8 cellular contexts compared by ENCODE assay signal in the genomic region with DNA sequence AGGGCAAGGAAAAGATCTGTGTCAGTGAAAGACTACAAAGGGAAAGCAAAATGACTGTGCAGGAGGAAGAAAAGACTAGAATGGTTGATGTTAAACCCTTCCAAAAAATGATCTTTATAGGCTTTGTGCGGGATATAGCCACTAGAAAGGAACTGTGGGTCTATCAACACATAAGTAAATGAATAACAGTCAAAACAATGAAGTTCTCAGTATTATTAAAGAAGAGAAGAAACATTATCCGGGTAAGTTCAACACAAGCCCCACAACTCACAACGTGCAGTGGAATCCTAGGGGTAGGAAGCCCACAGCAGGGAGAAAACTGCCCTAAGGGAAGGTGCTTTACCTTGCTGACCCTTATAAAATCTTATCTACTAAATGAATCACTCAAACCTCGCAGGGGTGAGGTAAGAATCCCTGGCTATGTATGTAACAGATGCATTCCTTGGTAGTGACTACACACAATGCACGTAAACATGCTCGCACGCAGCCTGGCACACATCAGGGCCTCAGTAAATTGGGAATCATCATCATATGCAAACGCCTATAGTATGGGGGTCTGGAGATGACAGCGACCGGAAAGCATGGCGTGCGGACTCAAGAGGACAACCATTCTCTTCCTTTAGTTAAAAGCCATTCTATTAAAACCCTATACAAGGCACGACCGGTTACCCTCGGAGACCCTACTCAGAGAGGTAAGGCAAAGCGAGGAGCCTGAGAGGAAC. TPM values are rescaled to one million over a fixed set of nuclear protein-coding genes. Genes with fewer than 3 reads are reported as not detected.
DNase-seq lines count a peak whose midpoint lies in the region; ATAC-seq and TF ChIP-seq lines count a peak whose summit lies in the region.

No MANE protein-coding gene starts in this region.

- DNase-seq in ACHN (peak; percentile 66), fibroblast of peridontal ligament (ENCODE audit: extremely low read depth) (peak; percentile 14), renal cortical epithelial cell (ENCODE audit: low read depth) (peak; percentile 72), NCI-H2081 (lab: John Stamatoyannopoulos, UW) (no peak)
- no peak for DNase-seq in effector CD4-positive, alpha-beta T cell

- in situ Hi-C loops in ACHN (cut with HindIII; ENCODE audit: low pct_ligation_motif_present, low pct_unique_long_range_greater_than_20kb, low sequenced_read_pairs), result no loop called here

- ATAC-seq in GM18858 (IDR thresholded peaks at IDR 0.05; ENCODE audit: unreplicated experiment) (peak; percentile 15), HG03039 (IDR thresholded peaks at IDR 0.05; ENCODE audit: unreplicated experiment) (peak; percentile 11), SK-N-SH treated with all-trans-retinoic acid at 6 μM for 48 hours (peak; percentile 40)

TF ChIP-seq in SK-N-SH treated with all-trans-retinoic acid at 6 μM for 48 hours, 23 proteins besides CTCF, POLR2A, EP300 and RAD21:
- TF ChIP-seq ZFP3 (CRISPR knock-in tag; IDR thresholded peaks at IDR 0.05), result no peak
- no peak for TF ChIP-seq CSDC2 (CRISPR knock-in tag; IDR thresholded peaks at IDR 0.05)
- TF ChIP-seq ESRRG (CRISPR knock-in tag; IDR thresholded peaks at IDR 0.05), result no peak
- TF ChIP-seq PPARA (CRISPR knock-in tag; IDR thresholded peaks at IDR 0.05; ENCODE audit: borderline replicate concordance), result no peak
- TF ChIP-seq, protein P1, sequence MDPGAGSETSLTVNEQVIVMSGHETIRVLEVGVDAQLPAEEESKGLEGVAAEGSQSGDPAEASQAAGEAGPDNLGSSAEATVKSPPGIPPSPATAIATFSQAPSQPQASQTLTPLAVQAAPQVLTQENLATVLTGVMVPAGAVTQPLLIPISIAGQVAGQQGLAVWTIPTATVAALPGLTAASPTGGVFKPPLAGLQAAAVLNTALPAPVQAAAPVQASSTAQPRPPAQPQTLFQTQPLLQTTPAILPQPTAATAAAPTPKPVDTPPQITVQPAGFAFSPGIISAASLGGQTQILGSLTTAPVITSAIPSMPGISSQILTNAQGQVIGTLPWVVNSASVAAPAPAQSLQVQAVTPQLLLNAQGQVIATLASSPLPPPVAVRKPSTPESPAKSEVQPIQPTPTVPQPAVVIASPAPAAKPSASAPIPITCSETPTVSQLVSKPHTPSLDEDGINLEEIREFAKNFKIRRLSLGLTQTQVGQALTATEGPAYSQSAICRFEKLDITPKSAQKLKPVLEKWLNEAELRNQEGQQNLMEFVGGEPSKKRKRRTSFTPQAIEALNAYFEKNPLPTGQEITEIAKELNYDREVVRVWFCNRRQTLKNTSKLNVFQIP (CRISPR knock-in tag; IDR thresholded peaks at IDR 0.05; ENCODE audit: borderline replicate concordance, low read depth), result no peak
- no peak for TF ChIP-seq RARB (CRISPR knock-in tag; IDR thresholded peaks at IDR 0.05)
- TF ChIP-seq ARNTL (CRISPR knock-in tag; IDR thresholded peaks at IDR 0.05; ENCODE audit: borderline replicate concordance, low read depth), result no peak
- TF ChIP-seq ZFP30 (CRISPR knock-in tag; IDR thresholded peaks at IDR 0.05), result no peak
- no peak for TF ChIP-seq GLIS3 (CRISPR knock-in tag; IDR thresholded peaks at IDR 0.05)
- no peak for TF ChIP-seq ZNF8 (CRISPR knock-in tag; IDR thresholded peaks at IDR 0.05)
- TF ChIP-seq, protein P2, sequence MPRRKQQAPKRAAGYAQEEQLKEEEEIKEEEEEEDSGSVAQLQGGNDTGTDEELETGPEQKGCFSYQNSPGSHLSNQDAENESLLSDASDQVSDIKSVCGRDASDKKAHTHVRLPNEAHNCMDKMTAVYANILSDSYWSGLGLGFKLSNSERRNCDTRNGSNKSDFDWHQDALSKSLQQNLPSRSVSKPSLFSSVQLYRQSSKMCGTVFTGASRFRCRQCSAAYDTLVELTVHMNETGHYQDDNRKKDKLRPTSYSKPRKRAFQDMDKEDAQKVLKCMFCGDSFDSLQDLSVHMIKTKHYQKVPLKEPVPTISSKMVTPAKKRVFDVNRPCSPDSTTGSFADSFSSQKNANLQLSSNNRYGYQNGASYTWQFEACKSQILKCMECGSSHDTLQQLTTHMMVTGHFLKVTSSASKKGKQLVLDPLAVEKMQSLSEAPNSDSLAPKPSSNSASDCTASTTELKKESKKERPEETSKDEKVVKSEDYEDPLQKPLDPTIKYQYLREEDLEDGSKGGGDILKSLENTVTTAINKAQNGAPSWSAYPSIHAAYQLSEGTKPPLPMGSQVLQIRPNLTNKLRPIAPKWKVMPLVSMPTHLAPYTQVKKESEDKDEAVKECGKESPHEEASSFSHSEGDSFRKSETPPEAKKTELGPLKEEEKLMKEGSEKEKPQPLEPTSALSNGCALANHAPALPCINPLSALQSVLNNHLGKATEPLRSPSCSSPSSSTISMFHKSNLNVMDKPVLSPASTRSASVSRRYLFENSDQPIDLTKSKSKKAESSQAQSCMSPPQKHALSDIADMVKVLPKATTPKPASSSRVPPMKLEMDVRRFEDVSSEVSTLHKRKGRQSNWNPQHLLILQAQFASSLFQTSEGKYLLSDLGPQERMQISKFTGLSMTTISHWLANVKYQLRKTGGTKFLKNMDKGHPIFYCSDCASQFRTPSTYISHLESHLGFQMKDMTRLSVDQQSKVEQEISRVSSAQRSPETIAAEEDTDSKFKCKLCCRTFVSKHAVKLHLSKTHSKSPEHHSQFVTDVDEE (CRISPR knock-in tag; IDR thresholded peaks at IDR 0.05), result no peak
- TF ChIP-seq OSR1 (CRISPR knock-in tag; IDR thresholded peaks at IDR 0.05), result no peak
- no peak for TF ChIP-seq ZNF565 (CRISPR knock-in tag; conservative IDR thresholded peaks at IDR 0.05; ENCODE audit: low read depth)
- TF ChIP-seq, protein P3, sequence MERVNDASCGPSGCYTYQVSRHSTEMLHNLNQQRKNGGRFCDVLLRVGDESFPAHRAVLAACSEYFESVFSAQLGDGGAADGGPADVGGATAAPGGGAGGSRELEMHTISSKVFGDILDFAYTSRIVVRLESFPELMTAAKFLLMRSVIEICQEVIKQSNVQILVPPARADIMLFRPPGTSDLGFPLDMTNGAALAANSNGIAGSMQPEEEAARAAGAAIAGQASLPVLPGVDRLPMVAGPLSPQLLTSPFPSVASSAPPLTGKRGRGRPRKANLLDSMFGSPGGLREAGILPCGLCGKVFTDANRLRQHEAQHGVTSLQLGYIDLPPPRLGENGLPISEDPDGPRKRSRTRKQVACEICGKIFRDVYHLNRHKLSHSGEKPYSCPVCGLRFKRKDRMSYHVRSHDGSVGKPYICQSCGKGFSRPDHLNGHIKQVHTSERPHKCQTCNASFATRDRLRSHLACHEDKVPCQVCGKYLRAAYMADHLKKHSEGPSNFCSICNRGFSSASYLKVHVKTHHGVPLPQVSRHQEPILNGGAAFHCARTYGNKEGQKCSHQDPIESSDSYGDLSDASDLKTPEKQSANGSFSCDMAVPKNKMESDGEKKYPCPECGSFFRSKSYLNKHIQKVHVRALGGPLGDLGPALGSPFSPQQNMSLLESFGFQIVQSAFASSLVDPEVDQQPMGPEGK (CRISPR knock-in tag; IDR thresholded peaks at IDR 0.05; ENCODE audit: borderline replicate concordance), result no peak
- TF ChIP-seq ISL1 (CRISPR knock-in tag; IDR thresholded peaks at IDR 0.05), result no peak
- no peak for TF ChIP-seq SNAI2 (CRISPR knock-in tag; IDR thresholded peaks at IDR 0.05)
- no peak for TF ChIP-seq ZNF70 (CRISPR knock-in tag; IDR thresholded peaks at IDR 0.05)
- TF ChIP-seq TCF4 (CRISPR knock-in tag; IDR thresholded peaks at IDR 0.05; ENCODE audit: borderline replicate concordance), result no peak
- TF ChIP-seq, protein P4, sequence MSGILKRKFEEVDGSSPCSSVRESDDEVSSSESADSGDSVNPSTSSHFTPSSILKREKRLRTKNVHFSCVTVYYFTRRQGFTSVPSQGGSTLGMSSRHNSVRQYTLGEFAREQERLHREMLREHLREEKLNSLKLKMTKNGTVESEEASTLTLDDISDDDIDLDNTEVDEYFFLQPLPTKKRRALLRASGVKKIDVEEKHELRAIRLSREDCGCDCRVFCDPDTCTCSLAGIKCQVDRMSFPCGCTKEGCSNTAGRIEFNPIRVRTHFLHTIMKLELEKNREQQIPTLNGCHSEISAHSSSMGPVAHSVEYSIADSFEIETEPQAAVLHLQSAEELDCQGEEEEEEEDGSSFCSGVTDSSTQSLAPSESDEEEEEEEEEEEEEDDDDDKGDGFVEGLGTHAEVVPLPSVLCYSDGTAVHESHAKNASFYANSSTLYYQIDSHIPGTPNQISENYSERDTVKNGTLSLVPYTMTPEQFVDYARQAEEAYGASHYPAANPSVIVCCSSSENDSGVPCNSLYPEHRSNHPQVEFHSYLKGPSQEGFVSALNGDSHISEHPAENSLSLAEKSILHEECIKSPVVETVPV (CRISPR knock-in tag; IDR thresholded peaks at IDR 0.05), result no peak

RNA-seq across cellular contexts. Expression of a gene that starts 11.3 kb away (rescaled TPM):
- total RNA-seq in renal cortical epithelial cell, result 2.3 and 11.2 TPM in 2 replicates

Comparison
In these comparisons a context has a peak if more than half of its experiments do, and no peak if none do; other contexts are left out.
1. DNase-seq: peak in ACHN (single experiment), fibroblast of peridontal ligament (single experiment) and renal cortical epithelial cell (single experiment); none in effector CD4-positive, alpha-beta T cell (single experiment) and NCI-H2081 (0 of 2).
2. Peak in every context shown above with its lines, with median percentiles within 50 percentile points of each other: ATAC-seq.